In the genomic region with DNA sequence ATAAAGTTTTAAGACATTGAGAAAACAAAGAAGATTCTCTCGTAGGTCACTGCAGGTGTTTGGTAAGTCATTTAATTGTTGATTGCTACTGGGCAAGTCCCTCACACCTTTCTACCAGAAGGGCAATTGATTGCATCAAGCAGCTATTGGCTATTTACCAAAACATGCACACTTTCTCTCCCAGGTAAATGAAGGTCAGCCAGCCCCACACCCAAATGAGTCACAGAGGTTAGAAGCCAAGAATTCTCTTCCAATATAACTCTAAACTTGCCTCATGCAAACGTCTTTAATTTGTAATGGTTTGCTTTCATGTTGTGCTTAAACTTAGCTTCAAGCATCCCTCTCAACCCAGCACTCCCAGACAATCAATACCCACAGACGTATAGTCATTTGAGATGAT, we compare ENCODE assay signal across 24 cellular contexts.
"Had no signal": no experiment of that assay in that cellular context is flagged by ENCODE, and none has a peak within 500 bp of the region (broad histone marks: within the 10 kb centered on the region; RNA-seq: fewer than 3 reads in every experiment).

No MANE protein-coding gene starts in this region.

- H3K27me3 ChIP-seq: hepatocyte, ovary, right lobe of liver, spleen, testis, transverse colon had no signal

- H3K36me3 ChIP-seq: ovary, prostate gland, right lobe of liver, spleen, transverse colon had no signal

- H3K27ac ChIP-seq: hepatocyte, ovary, prostate gland, right lobe of liver, spleen, testis, transverse colon had no signal

- H3K27ac Mint-ChIP-seq: dendritic cell treated with granulocyte-macrophage colony-stimulating factor and Interleukin-4, amounts not matched to agents 40 ng/mL and 50 ng/mL, for 4 days; naive thymus-derived CD4-positive, alpha-beta T cell; nephron progenitor cell; stimulated activated naive B cell treated with anti-CD40 and anti-IgM and Interleukin-4, amounts not matched to agents 10 μg/mL and 1 μg/mL and 100 μg/mL, for 72 hours; stimulated activated naive CD8-positive, alpha-beta T cell treated with anti-CD3 and anti-CD28 coated beads, Interleukin-15, amount 100 ng/mL, for 72 hours had no signal

- H3K9me3 Mint-ChIP-seq: nephron progenitor cell; stimulated activated naive B cell treated with anti-CD40 and anti-IgM and Interleukin-4, amounts not matched to agents 10 μg/mL and 1 μg/mL and 100 μg/mL, for 72 hours had no signal

- H3K27me3 Mint-ChIP-seq: dendritic cell treated with granulocyte-macrophage colony-stimulating factor and Interleukin-4, amounts not matched to agents 40 ng/mL and 50 ng/mL, for 4 days; naive thymus-derived CD4-positive, alpha-beta T cell; stimulated activated naive B cell treated with anti-CD40 and anti-IgM and Interleukin-4, amounts not matched to agents 10 μg/mL and 1 μg/mL and 100 μg/mL, for 72 hours; stimulated activated naive CD8-positive, alpha-beta T cell treated with anti-CD3 and anti-CD28 coated beads, Interleukin-15, amount 100 ng/mL, for 72 hours had no signal

- H3K79me2 ChIP-seq: hepatocyte had no signal

- H3K4me1 Mint-ChIP-seq: naive thymus-derived CD4-positive, alpha-beta T cell; stimulated activated naive B cell treated with anti-CD40 and anti-IgM and Interleukin-4, amounts not matched to agents 10 μg/mL and 1 μg/mL and 100 μg/mL, for 72 hours; stimulated activated naive CD8-positive, alpha-beta T cell treated with anti-CD3 and anti-CD28 coated beads, Interleukin-15, amount 100 ng/mL, for 72 hours had no signal

- DNase-seq: cerebellar nuclear complex; foreskin melanocyte; head of caudate nucleus; left colon; left ventricle myocardium superior; mesendoderm; naive thymus-derived CD4-positive, alpha-beta T cell; nephron progenitor cell; nucleus accumbens; ovary; retina; right lobe of liver; spleen; stimulated activated CD4-positive, alpha-beta T cell treated with anti-CD3 and anti-CD28 coated beads, Interleukin-15, amount 100 ng/mL, for 24 hours; stimulated activated CD4-positive, alpha-beta T cell treated with anti-CD3 and anti-CD28 coated beads, Interleukin-1b, Interleukin-23, amount 100 ng/mL, for 48 hours; stimulated activated CD4-positive, alpha-beta T cell treated with anti-CD3 and anti-CD28 coated beads, Interleukin-4, amount 100 ng/mL, for 4 hours; stimulated activated naive B cell treated with anti-CD40 and anti-IgM and Interleukin-4, amounts not matched to agents 10 μg/mL and 1 μg/mL and 100 μg/mL, for 72 hours; stimulated activated naive CD8-positive, alpha-beta T cell treated with anti-CD3 and anti-CD28 coated beads, Interleukin-15, amount 100 ng/mL, for 72 hours; testis; transverse colon had no signal

- H3K4me2 ChIP-seq: hepatocyte had no signal

- H3K4me3 Mint-ChIP-seq: dendritic cell treated with granulocyte-macrophage colony-stimulating factor and Interleukin-4, amounts not matched to agents 40 ng/mL and 50 ng/mL, for 4 days; naive thymus-derived CD4-positive, alpha-beta T cell; nephron progenitor cell; stimulated activated naive B cell treated with anti-CD40 and anti-IgM and Interleukin-4, amounts not matched to agents 10 μg/mL and 1 μg/mL and 100 μg/mL, for 72 hours; stimulated activated naive CD8-positive, alpha-beta T cell treated with anti-CD3 and anti-CD28 coated beads, Interleukin-15, amount 100 ng/mL, for 72 hours had no signal

- ATAC-seq: left colon; left ventricle myocardium superior; naive thymus-derived CD4-positive, alpha-beta T cell; stimulated activated naive B cell treated with anti-CD40 and anti-IgM and Interleukin-4, amounts not matched to agents 10 μg/mL and 1 μg/mL and 100 μg/mL, for 72 hours; stimulated activated naive CD8-positive, alpha-beta T cell treated with anti-CD3 and anti-CD28 coated beads, Interleukin-15, amount 100 ng/mL, for 72 hours had no signal

- H3K36me3 Mint-ChIP-seq: naive thymus-derived CD4-positive, alpha-beta T cell; stimulated activated naive B cell treated with anti-CD40 and anti-IgM and Interleukin-4, amounts not matched to agents 10 μg/mL and 1 μg/mL and 100 μg/mL, for 72 hours had no signal

- H3K4me3 ChIP-seq: hepatocyte, lung, ovary, prostate gland, right lobe of liver, spleen, testis, transverse colon had no signal

- H2AFZ ChIP-seq: hepatocyte had no signal

- H3K9me3 ChIP-seq: ovary, prostate gland, right lobe of liver, spleen, testis, transverse colon had no signal

- H3K4me1 ChIP-seq: prostate gland, right lobe of liver, spleen, testis, transverse colon had no signal
